Comparison of ENCODE assay signal across 18 cellular contexts in genomic region chr20:5044075-5044620, GRCh38.
DNase-seq lines count a peak whose midpoint lies in the region; ATAC-seq and TF ChIP-seq lines count a peak whose summit lies in the region.
"Had no signal": no experiment of that assay in that cellular context is flagged by ENCODE, and none has a peak within 500 bp of the region (broad histone marks: within the 10 kb centered on the region; RNA-seq: fewer than 3 reads in every experiment).

No MANE protein-coding gene starts in this region.

- no peaks in the 10 kb centered on the region for H3K36me3 ChIP-seq in DOHH2 (ENCODE audit: control insufficient read depth, low read length)
- H3K36me3 ChIP-seq: BLaER1 treated with 17β-estradiol and CSF1 and Interleukin-3, amounts not matched to agents 10 nM and 100 nM had no signal

- H3K9me3 ChIP-seq in DOHH2 (ENCODE audit: control insufficient read depth, insufficient read depth, low read length) = no peaks in the 10 kb centered on the region
- H3K9me3 ChIP-seq: BLaER1 treated with 17β-estradiol and CSF1 and Interleukin-3, amounts not matched to agents 10 nM and 100 nM had no signal

- H3K4me3 ChIP-seq in DOHH2 (ENCODE audit: low read length) = peak overlapping the region; percentile 29; the same call in 1 of the 2 replicates
- H3K4me3 ChIP-seq: BLaER1 treated with 17β-estradiol and CSF1 and Interleukin-3, amounts not matched to agents 10 nM and 100 nM had no signal

- H4K20me1 ChIP-seq in DOHH2 (ENCODE audit: control insufficient read depth, insufficient read depth, low read depth, low read length) = no peaks in the 10 kb centered on the region
- H4K20me1 ChIP-seq: BLaER1 treated with 17β-estradiol and CSF1 and Interleukin-3, amounts not matched to agents 10 nM and 100 nM had no signal

- H3K27me3 ChIP-seq in DOHH2 (ENCODE audit: control insufficient read depth, low read length) = peaks cover under 1% of the 10 kb centered on the region; the same call in 1 of the 2 replicates
- H3K27me3 ChIP-seq: BLaER1 treated with 17β-estradiol and CSF1 and Interleukin-3, amounts not matched to agents 10 nM and 100 nM had no signal

- no peaks in the 10 kb centered on the region for H3K79me2 ChIP-seq in DOHH2 (ENCODE audit: control insufficient read depth, low read length)

- H3K4me1 ChIP-seq in DOHH2 (ENCODE audit: control insufficient read depth, low read length) = peaks cover 37% of the 10 kb centered on the region

- DNase-seq in DMS79 (lab: John Stamatoyannopoulos, UW) = peak; percentile 19
- DNase-seq in NCI-H345 (lab: John Stamatoyannopoulos, UW) = peak; percentile 72
- DNase-seq in germinal center (ENCODE audit: low spot score) = peak; percentile 23
- no peak for DNase-seq in GM10248 (ENCODE audit: extremely low spot score)
- DNase-seq: Calu3; CD8-positive, alpha-beta T cell; H9; KG1; MV-4-11; NCI-H1694; NCI-H2081 treated with DMSO at 0.1 percent for 48 hours; NCI-H2227 treated with DMSO at 0.1 percent for 48 hours; NCI-H526 treated with DMSO at 0.1 percent for 48 hours; PC-3 had no signal

- H3K27ac ChIP-seq in DOHH2 (ENCODE audit: low read depth, low read length) = no peak overlapping the region
- H3K27ac ChIP-seq: BLaER1 treated with 17β-estradiol and CSF1 and Interleukin-3, amounts not matched to agents 10 nM and 100 nM had no signal

- no peak for ATAC-seq in GM21576 (IDR thresholded peaks at IDR 0.05; ENCODE audit: unreplicated experiment)
- ATAC-seq in HG03354 (IDR thresholded peaks at IDR 0.05; ENCODE audit: poor library complexity, severe bottlenecking, unreplicated experiment) = no peak
- ATAC-seq: CD8-positive, alpha-beta T cell; PC-3 had no signal

- TF ChIP-seq CTCF in DOHH2 (IDR thresholded peaks at IDR 0.05; ENCODE audit: low read depth, low read length, poor library complexity, severe bottlenecking) (no peak), GM10248 (IDR thresholded peaks at IDR 0.05; ENCODE audit: control extremely low read depth, extremely low read depth, low read depth, missing control alignments) (no peak)

- H3K4me2 ChIP-seq in DOHH2 (ENCODE audit: low read length) = peak overlapping the region; percentile 55
- H3K4me2 ChIP-seq: BLaER1 treated with 17β-estradiol and CSF1 and Interleukin-3, amounts not matched to agents 10 nM and 100 nM had no signal

- CTCF ChIA-PET in GM10248 (lab: Yijun Ruan, JAX) = interaction anchor here (5.0 kb wide), 1 partner anchor 14 kb away, joined by 21 read pairs; no protein-coding TSS in a partner anchor

- H3K9me2 ChIP-seq in DOHH2 (replicated peaks; ENCODE audit: control insufficient read depth, low read length) = no peaks in the 10 kb centered on the region

- POLR2A ChIA-PET in GM10248 (lab: Yijun Ruan, JAX) = no interaction called here

- no peaks in the 10 kb centered on the region for H3F3A ChIP-seq in DOHH2 (ENCODE audit: control insufficient read depth, insufficient read depth)
